ENCODE assay signal across 16 cellular contexts in genomic region chr7:96284240-96284639, GRCh38. TPM values are rescaled to one million over a fixed set of nuclear protein-coding genes. Genes with fewer than 3 reads are reported as not detected.
A peak's percentile ranks its signal among the peaks of the same experiment; 100 is the strongest.
DNase-seq lines count a peak whose midpoint lies in the region; ATAC-seq, FAIRE-seq and TF ChIP-seq lines count a peak whose summit lies in the region.
"Had no signal": no experiment of that assay in that cellular context is flagged by ENCODE, and none has a peak within 500 bp of the region (broad histone marks: within the 10 kb centered on the region; RNA-seq: fewer than 3 reads in every experiment).

No MANE protein-coding gene starts in this region.

- FAIRE-seq in K562 (lab: Jason Lieb, UNC), result no peak
- FAIRE-seq: HepG2, HTR-8/SVneo had no signal

- no peaks in the 10 kb centered on the region; the same call in 1 of the 2 replicates for H4K20me1 ChIP-seq in K562 (replicated peaks; ENCODE audit: control insufficient read depth, insufficient read depth, low read length)

- TF ChIP-seq RAD21 in K562 (CRISPR knock-in tag; conservative IDR thresholded peaks at IDR 0.05 in 1 of 2, IDR thresholded peaks at IDR 0.05 in 1 of 2), result no peak

- H3K27ac ChIP-seq in CD4-positive, CD25-positive, alpha-beta regulatory T cell (ENCODE audit: insufficient read depth, low read length, poor library complexity, severe bottlenecking), result peak overlapping the region; percentile 74
- H3K27ac ChIP-seq in CD8-positive, alpha-beta memory T cell (ENCODE audit: low read depth, low read length), result no peak overlapping the region
- H3K27ac ChIP-seq in K562 (ENCODE audit: extremely low read depth, low read depth, low read length) (no peak overlapping the region), Peyer's patch (no peak overlapping the region)

- POLR2A ChIA-PET in CD8-positive, alpha-beta memory T cell (lab: Charles Lee), result no interaction called here
- POLR2A ChIA-PET in K562 (lab: Yijun Ruan, JAX), result no interaction called here

- no peak overlapping the region for H3K4me3 ChIP-seq in CD4-positive, CD25-positive, alpha-beta regulatory T cell (ENCODE audit: low read depth, low read length)
- no peak overlapping the region for H3K4me3 ChIP-seq in CD8-positive, alpha-beta memory T cell (ENCODE audit: low read length)
- no peak overlapping the region for H3K4me3 ChIP-seq in K562
- no peak overlapping the region for H3K4me3 ChIP-seq in Peyer's patch

- H3K9me3 ChIP-seq in CD4-positive, CD25-positive, alpha-beta regulatory T cell (ENCODE audit: control insufficient read depth in 2 of 2, low read length in 2 of 2), result no peaks in the 10 kb centered on the region
- no peaks in the 10 kb centered on the region for H3K9me3 ChIP-seq in CD8-positive, alpha-beta memory T cell (ENCODE audit: low read length)
- no peaks in the 10 kb centered on the region for H3K9me3 ChIP-seq in K562 (replicated peaks; ENCODE audit: control insufficient read depth, insufficient read depth, low read depth, low read length)
- no peaks in the 10 kb centered on the region for H3K9me3 ChIP-seq in Peyer's patch

- peak overlapping the region; percentile 93 for H3K27ac Mint-ChIP-seq in activated CD4-positive, alpha-beta T cell treated with anti-CD3 and anti-CD28 coated beads, Interleukin-2, amount 10 ng/mL, durations not matched to agents 24 days and 14 days
- peak overlapping the region in 2 of 3 donors; percentile 92 to 96 for H3K27ac Mint-ChIP-seq in CD4-positive, CD25-positive, alpha-beta regulatory T cell
- H3K27ac Mint-ChIP-seq in CD8-positive, alpha-beta memory T cell, result peak overlapping the region in 6 of 8 donors; percentile 46 to 98 (median 86)
- H3K27ac Mint-ChIP-seq: B cell, HFFc6 had no signal

- peaks cover 40% of the 10 kb centered on the region for H3K79me2 ChIP-seq in K562 (ENCODE audit: control insufficient read depth, insufficient read depth, low read length)

- no peak for TF ChIP-seq POLR2A in K562 (conservative IDR thresholded peaks at IDR 0.05)
- no peak for TF ChIP-seq POLR2A in Peyer's patch (IDR thresholded peaks at IDR 0.05)

- peaks cover 41% of the 10 kb centered on the region for H3K4me1 Mint-ChIP-seq in activated CD4-positive, alpha-beta T cell treated with anti-CD3 and anti-CD28 coated beads, Interleukin-2, amount 10 ng/mL, durations not matched to agents 24 days and 14 days
- peaks cover 21 to 46% (median 37%) of the 10 kb centered on the region in 4 donors for H3K4me1 Mint-ChIP-seq in CD4-positive, CD25-positive, alpha-beta regulatory T cell
- H3K4me1 Mint-ChIP-seq in CD8-positive, alpha-beta memory T cell, result peaks cover 39 to 42% (median 41%) of the 10 kb centered on the region in 3 donors

- H3K4me1 ChIP-seq in CD4-positive, CD25-positive, alpha-beta regulatory T cell (ENCODE audit: control insufficient read depth, insufficient read depth, low read length, poor library complexity, severe bottlenecking), result peaks cover 14% of the 10 kb centered on the region
- peaks cover 30% of the 10 kb centered on the region for H3K4me1 ChIP-seq in CD8-positive, alpha-beta memory T cell (ENCODE audit: insufficient read depth, low read length)
- H3K4me1 ChIP-seq in K562 (replicated peaks in 1 of 2; ENCODE audit: control insufficient read depth in 2 of 2, insufficient read depth in 2 of 2, low read length in 2 of 2) (no peaks in the 10 kb centered on the region; a peak in 3 of 5 replicates), Peyer's patch (peaks cover 0 to 9% (median 2%) of the 10 kb centered on the region in 4 donors)

- no peak for ATAC-seq in CD4-positive, CD25-positive, alpha-beta regulatory T cell (ENCODE audit: low read depth in 2 of 2)
- ATAC-seq in K562, result no peak
- ATAC-seq: HepG2 had no signal

- H3K9me1 ChIP-seq in K562 (ENCODE audit: control insufficient read depth, insufficient read depth, low read length), result no peaks in the 10 kb centered on the region

- H2AFZ ChIP-seq in K562 (ENCODE audit: low read depth, low read length), result no peak overlapping the region

- peaks cover 23% of the 10 kb centered on the region for H3K36me3 Mint-ChIP-seq in activated CD4-positive, alpha-beta T cell treated with anti-CD3 and anti-CD28 coated beads, Interleukin-2, amount 10 ng/mL, durations not matched to agents 24 days and 14 days (ENCODE audit: low read depth)
- H3K36me3 Mint-ChIP-seq in CD4-positive, CD25-positive, alpha-beta regulatory T cell, result peaks cover 11% of the 10 kb centered on the region
- peaks cover 2 to 12% (median 5%) of the 10 kb centered on the region in 3 donors for H3K36me3 Mint-ChIP-seq in CD8-positive, alpha-beta memory T cell

- no peak for DNase-seq in activated CD4-positive, alpha-beta T cell treated with anti-CD3 and anti-CD28 coated beads, Interleukin-2, amount 10 ng/mL, durations not matched to agents 24 days and 14 days
- no peak for DNase-seq in activated CD4-positive, alpha-beta T cell treated with anti-CD3 and anti-CD28 coated beads for 4 hours
- DNase-seq in CD4-positive, CD25-positive, alpha-beta regulatory T cell, result no peak
- no peak for DNase-seq in CD8-positive, alpha-beta memory T cell
- DNase-seq in K562 (ENCODE audit: extremely low read depth in 1 of 4, low spot score in 3 of 4) (no peak), Peyer's patch (no peak), UCSD-AML1 (lab: John Stamatoyannopoulos, UW; ENCODE audit: unreplicated experiment) (no peak)
- DNase-seq: ACHN, C1 segment of cervical spinal cord, Calu3, DMS 273 treated with DMSO at 0.1 percent for 48 hours, HCEC 1CT, HFFc6 had no signal

- no peaks in the 10 kb centered on the region for H3K36me3 ChIP-seq in CD4-positive, CD25-positive, alpha-beta regulatory T cell (ENCODE audit: control insufficient read depth, insufficient read depth, low read length)
- H3K36me3 ChIP-seq in CD8-positive, alpha-beta memory T cell (ENCODE audit: insufficient read depth, low read length), result no peaks in the 10 kb centered on the region
- H3K36me3 ChIP-seq in K562 (ENCODE audit: control insufficient read depth, insufficient read depth, low read length) (no peaks in the 10 kb centered on the region; the same call in 2 of the 3 replicates), Peyer's patch (no peaks in the 10 kb centered on the region)

- WGBS in K562 (ENCODE audit: insufficient coverage, low coverage, missing lambda C conversion rate), result 89% methylated on average over 2 of the region's 2 CpGs

- CTCF ChIA-PET in CD8-positive, alpha-beta memory T cell (lab: Charles Lee), result no interaction called here
- CTCF ChIA-PET in K562 (lab: Yijun Ruan, JAX; ENCODE audit: low intra/inter-chr PET ratio), result no interaction called here

- H3K27me3 ChIP-seq in CD4-positive, CD25-positive, alpha-beta regulatory T cell (ENCODE audit: control insufficient read depth, insufficient read depth, low read length), result no peaks in the 10 kb centered on the region
- no peaks in the 10 kb centered on the region for H3K27me3 ChIP-seq in CD8-positive, alpha-beta memory T cell (ENCODE audit: insufficient read depth, low read length, poor library complexity, severe bottlenecking)
- H3K27me3 ChIP-seq in K562 (ENCODE audit: control insufficient read depth in 2 of 2, insufficient read depth in 2 of 2, low read length in 2 of 2), result no peaks in the 10 kb centered on the region
- no peaks in the 10 kb centered on the region for H3K27me3 ChIP-seq in Peyer's patch

- no peak overlapping the region for H3K4me3 Mint-ChIP-seq in activated CD4-positive, alpha-beta T cell treated with anti-CD3 and anti-CD28 coated beads, Interleukin-2, amount 10 ng/mL, durations not matched to agents 24 days and 14 days
- H3K4me3 Mint-ChIP-seq in CD4-positive, CD25-positive, alpha-beta regulatory T cell, result no peak overlapping the region
- H3K4me3 Mint-ChIP-seq in CD8-positive, alpha-beta memory T cell, result no peak overlapping the region
- H3K4me3 Mint-ChIP-seq: B cell, HFFc6 had no signal

- no peak for TF ChIP-seq EP300 in K562 (IDR thresholded peaks at IDR 0.05; ENCODE audit: low read length)

- H3K9ac ChIP-seq in K562 (ENCODE audit: insufficient read depth in 1 of 2, low read depth in 2 of 2, low read length in 2 of 2), result no peak overlapping the region

- no peaks in the 10 kb centered on the region for H3K27me3 Mint-ChIP-seq in activated CD4-positive, alpha-beta T cell treated with anti-CD3 and anti-CD28 coated beads, Interleukin-2, amount 10 ng/mL, durations not matched to agents 24 days and 14 days
- H3K27me3 Mint-ChIP-seq in CD4-positive, CD25-positive, alpha-beta regulatory T cell, result no peaks in the 10 kb centered on the region
- no peaks in the 10 kb centered on the region for H3K27me3 Mint-ChIP-seq in CD8-positive, alpha-beta memory T cell
- H3K27me3 Mint-ChIP-seq: B cell had no signal

- TF ChIP-seq CTCF in K562 (IDR thresholded peaks at IDR 0.05 in 2 of 3, conservative IDR thresholded peaks at IDR 0.05 in 1 of 3; ENCODE audit: insufficient read depth in 2 of 3, low read depth in 1 of 3, low read length in 3 of 3) (no peak), Peyer's patch (IDR thresholded peaks at IDR 0.05) (no peak)

- H3K4me2 ChIP-seq in K562 (ENCODE audit: insufficient read depth, low read length), result no peak overlapping the region

- no TSS peak for BruUV-seq in K562 (replicated peaks; lab: Mats Ljungman, UMichigan)

- in situ Hi-C loops in K562 (cut with MboI), result no loop called here

- intact Hi-C loops in activated CD4-positive, alpha-beta T cell treated with anti-CD3 and anti-CD28 coated beads, Interleukin-2, amount 10 ng/mL, durations not matched to agents 24 days and 14 days (cut with micrococcal nuclease), result loop anchor here (2.0 kb wide), 1 partner anchor 553 kb away; no protein-coding TSS in a partner anchor
- intact Hi-C loops in K562 (cut with micrococcal nuclease), result no loop called here

- peaks cover 13% of the 10 kb centered on the region for H3K9me3 Mint-ChIP-seq in activated CD4-positive, alpha-beta T cell treated with anti-CD3 and anti-CD28 coated beads, Interleukin-2, amount 10 ng/mL, durations not matched to agents 24 days and 14 days
- peaks cover 0 to 4% (median under 1%) of the 10 kb centered on the region in 7 donors for H3K9me3 Mint-ChIP-seq in CD4-positive, CD25-positive, alpha-beta regulatory T cell
- H3K9me3 Mint-ChIP-seq in CD8-positive, alpha-beta memory T cell, result peaks cover 0 to under 1% (median 0%) of the 10 kb centered on the region in 5 donors

RNA-seq across cellular contexts. Expression of gene SLC25A13, which starts 37.7 kb away (rescaled TPM):
- total RNA-seq in activated CD4-positive, alpha-beta T cell treated with anti-CD3 and anti-CD28 coated beads, Interleukin-2, amount 10 ng/mL, durations not matched to agents 24 days and 14 days, result 25.8 and 26.3 TPM in 2 replicates
- 14.5 TPM for total RNA-seq in CD4-positive, CD25-positive, alpha-beta regulatory T cell
- polyA plus RNA-seq in CD4-positive, CD25-positive, alpha-beta regulatory T cell, result 10 to 100 TPM in 1 of 4 donors, 1 to 10 TPM in 3; 7.6 to 10.8 (median 8.6) TPM
- total RNA-seq in CD8-positive, alpha-beta memory T cell, result 10 to 100 TPM; 10.8 to 13.8 TPM
- polyA plus RNA-seq in CD8-positive, alpha-beta memory T cell, result 9.7 TPM
- 33.6 and 72.3 TPM in 2 replicates for total RNA-seq in K562 (2011; cell fraction: chromatin; rRNA removed; ENCODE audit: low replicate concordance)
- 14.5 and 14.9 TPM in 2 replicates for total RNA-seq in K562 (2011; cell fraction: nucleolus; rRNA removed)
- 22.5 and 24.4 TPM in 2 replicates for total RNA-seq in K562 (2011; cell fraction: nucleoplasm; rRNA removed)
- total RNA-seq in K562 (2014; rRNA removed) (47.3 and 53.2 TPM in 2 replicates), K562 (2014; rRNA removed; fragmentation: Illumina TruSeq; extraction: Trizol) (71.3 and 79.1 TPM in 2 replicates), K562 (2015; rRNA removed; fragmentation: Illumina TruSeq; extraction: Trizol) (77.7 and 80.2 TPM in 2 replicates), K562 (2021) (71.2 and 71.5 TPM in 2 replicates), Peyer's patch (10 to 100 TPM; 16.5 to 87.8 (median 60.3) TPM)
- polyA plus RNA-seq in K562 (2011; rRNA removed) (37.2 and 58.7 TPM in 2 replicates), K562 (2014; fragmentation: Illumina TruSeq; extraction: Trizol) (60.1 and 61.7 TPM in 2 replicates), K562 (2014; fragmentation: Nextera tagmentation; extraction: Ambion mirVana) (10 to 100 TPM; 21.4 to 32.2 TPM), K562 (2014; rRNA removed) (46.8 and 47.0 TPM in 2 replicates)
- polyA plus RNA-seq in K562 (2011; cell fraction: cytosol; rRNA removed), result 21.6 and 28.7 TPM in 2 replicates
- polyA plus RNA-seq in K562 (2011; cell fraction: nucleus; rRNA removed), result 36.3 and 42.0 TPM in 2 replicates
- polyA plus RNA-seq in K562 (2012), result 45.7 and 55.0 TPM in 2 replicates
- polyA minus RNA-seq in K562 (2011; rRNA and poly(A)+ RNA removed), result 53.1 and 71.8 TPM in 2 replicates
- 21.8 and 40.8 TPM in 2 replicates for polyA minus RNA-seq in K562 (2011; cell fraction: cytosol; rRNA and poly(A)+ RNA removed)
- polyA minus RNA-seq in K562 (2011; cell fraction: nucleus; rRNA and poly(A)+ RNA removed), result 27.9 and 31.2 TPM in 2 replicates
